Comparison of ENCODE assay signal across 16 cellular contexts in the genomic region with DNA sequence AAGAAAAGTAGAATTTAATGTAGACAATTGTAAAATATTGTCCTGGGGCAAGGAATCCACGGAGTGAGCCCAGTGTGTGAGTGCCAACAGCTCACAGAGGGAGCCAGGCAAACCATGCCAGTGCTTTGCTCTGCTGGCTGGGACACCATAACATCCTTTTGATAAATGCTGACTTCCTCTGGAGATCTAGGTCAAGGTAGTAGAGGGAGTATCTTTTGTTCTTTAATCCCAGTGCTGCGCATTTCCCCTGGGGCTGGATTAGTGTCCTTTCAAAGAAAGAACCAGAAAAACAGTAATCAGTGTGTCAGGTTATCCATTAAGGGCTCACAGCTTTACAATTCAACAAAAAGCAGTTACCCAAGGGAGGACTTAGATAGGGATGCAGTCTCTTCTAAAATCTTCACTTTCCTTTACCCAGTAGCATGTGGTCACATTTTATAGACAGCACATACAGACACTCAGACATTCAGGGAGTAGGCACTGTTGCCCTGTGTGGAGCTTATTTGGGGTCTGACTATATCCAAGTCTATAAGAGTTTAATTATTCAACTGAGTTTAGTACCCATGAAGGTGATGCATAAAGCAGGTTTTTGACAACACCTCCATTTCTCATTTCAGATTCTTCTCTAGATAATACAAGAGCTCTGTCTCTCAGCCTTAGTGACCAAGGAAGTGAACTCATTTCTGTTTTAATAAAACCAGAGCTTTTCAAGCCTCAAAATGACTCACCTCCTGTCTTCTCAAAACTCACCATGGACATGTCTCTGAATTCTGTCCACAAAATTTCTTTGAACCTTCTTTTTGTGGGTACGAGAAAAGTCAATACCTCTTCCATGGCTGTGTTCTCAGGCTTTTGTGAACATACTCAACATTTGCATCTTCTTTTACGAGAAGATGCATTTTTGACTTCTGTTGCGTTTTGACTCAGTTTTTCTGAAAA.
A peak's percentile ranks its signal among the peaks of the same experiment; 100 is the strongest.
DNase-seq lines count a peak whose midpoint lies in the region; ATAC-seq, FAIRE-seq and TF ChIP-seq lines count a peak whose summit lies in the region.
"Had no signal": no experiment of that assay in that cellular context is flagged by ENCODE, and none has a peak within 500 bp of the region (broad histone marks: within the 10 kb centered on the region; RNA-seq: fewer than 3 reads in every experiment).

No MANE protein-coding gene starts in this region.

- DNase-seq in ELF-1 (ENCODE audit: low read depth, low spot score) (peak; percentile 51), NCI-H69 (lab: John Stamatoyannopoulos, UW) (peak; percentile 62), foreskin keratinocyte (peak; percentile 40 to 67), urothelium cell line (ENCODE audit: low spot score) (no peak), vagina (ENCODE audit: extremely low spot score in 2 of 2) (no peak)
- no peak for DNase-seq in CD8-positive, alpha-beta T cell
- no peak for DNase-seq in activated CD4-positive, alpha-beta T cell treated with anti-CD3 and anti-CD28 coated beads for 1 hour
- DNase-seq: activated CD4-positive, alpha-beta memory T cell treated with anti-CD3 and anti-CD28 coated beads, Interleukin-2, amount 10 ng/mL, durations not matched to agents 7 days and 5 days; activated T-cell treated with anti-CD3 and anti-CD28 coated beads, Interleukin-2, amount 50 U/mL, for 72 hours; islet precursor cell; small intestine; uterus had no signal

- POLR2A ChIA-PET in CD8-positive, alpha-beta T cell (lab: Charles Lee): no interaction called here

- no peaks in the 10 kb centered on the region for H3K36me3 ChIP-seq in CD8-positive, alpha-beta T cell (ENCODE audit: insufficient read depth, low read length)
- H3K36me3 ChIP-seq in vagina: no peaks in the 10 kb centered on the region
- H3K36me3 ChIP-seq: adrenal gland, uterus had no signal

- TF ChIP-seq CTCF in foreskin keratinocyte (conservative IDR thresholded peaks at IDR 0.05) (no peak), vagina (IDR thresholded peaks at IDR 0.05) (no peak)
- TF ChIP-seq CTCF in CD8-positive, alpha-beta T cell (IDR thresholded peaks at IDR 0.05): no peak

- H3K4me3 Mint-ChIP-seq in CD8-positive, alpha-beta T cell: no peak overlapping the region
- H3K4me3 Mint-ChIP-seq: activated CD4-positive, alpha-beta memory T cell treated with anti-CD3 and anti-CD28 coated beads, Interleukin-2, amount 10 ng/mL, durations not matched to agents 7 days and 5 days; activated T-cell treated with anti-CD3 and anti-CD28 coated beads, Interleukin-2, amount 50 U/mL, for 72 hours; stimulated activated memory B cell treated with anti-CD40 and anti-IgM and Interleukin-4, amounts not matched to agents 10 μg/mL and 1 μg/mL and 100 μg/mL, for 72 hours had no signal

- H3K9me3 ChIP-seq in CD8-positive, alpha-beta T cell (ENCODE audit: low read length): no peaks in the 10 kb centered on the region
- H3K9me3 ChIP-seq in vagina: no peaks in the 10 kb centered on the region
- H3K9me3 ChIP-seq: adrenal gland, uterus had no signal

- intact Hi-C loops in CD8-positive, alpha-beta T cell (cut with DNase I, micrococcal nuclease): no loop called here
- intact Hi-C loops in vagina (cut with DNase I): no loop called here

- no peaks in the 10 kb centered on the region for H3K27me3 ChIP-seq in foreskin keratinocyte
- no peaks in the 10 kb centered on the region for H3K27me3 ChIP-seq in CD8-positive, alpha-beta T cell (ENCODE audit: insufficient read depth, low read length)
- H3K27me3 ChIP-seq in vagina: no peaks in the 10 kb centered on the region
- H3K27me3 ChIP-seq: adrenal gland, uterus had no signal

- H3K4me3 ChIP-seq in CD8-positive, alpha-beta T cell (ENCODE audit: low read depth, low read length): no peak overlapping the region
- no peak overlapping the region for H3K4me3 ChIP-seq in vagina
- H3K4me3 ChIP-seq: adrenal gland, SK-N-MC, uterus had no signal

- H3K4me1 ChIP-seq in foreskin keratinocyte (peaks cover 18% of the 10 kb centered on the region), vagina (no peaks in the 10 kb centered on the region)
- H3K4me1 ChIP-seq in CD8-positive, alpha-beta T cell (ENCODE audit: insufficient read depth, low read length): no peaks in the 10 kb centered on the region
- H3K4me1 ChIP-seq: adrenal gland, uterus had no signal

- no peaks in the 10 kb centered on the region for H3K27me3 Mint-ChIP-seq in CD8-positive, alpha-beta T cell (ENCODE audit: low read depth)
- H3K27me3 Mint-ChIP-seq: activated CD4-positive, alpha-beta memory T cell treated with anti-CD3 and anti-CD28 coated beads, Interleukin-2, amount 10 ng/mL, durations not matched to agents 7 days and 5 days; stimulated activated memory B cell treated with anti-CD40 and anti-IgM and Interleukin-4, amounts not matched to agents 10 μg/mL and 1 μg/mL and 100 μg/mL, for 72 hours had no signal

- H3K27ac ChIP-seq in foreskin keratinocyte (no peak overlapping the region), vagina (no peak overlapping the region)
- H3K27ac ChIP-seq in CD8-positive, alpha-beta T cell (ENCODE audit: low read depth, low read length): no peak overlapping the region
- H3K27ac ChIP-seq: adrenal gland, SK-N-MC, uterus had no signal

- peak; percentile 58 for ATAC-seq in GM21390 (IDR thresholded peaks at IDR 0.05; ENCODE audit: unreplicated experiment)
- peak; percentile 65 for ATAC-seq in foreskin keratinocyte
- no peak for ATAC-seq in CD8-positive, alpha-beta T cell
- ATAC-seq: activated T-cell treated with anti-CD3 and anti-CD28 coated beads, Interleukin-2, amount 50 U/mL, for 72 hours; stimulated activated memory B cell treated with anti-CD40 and anti-IgM and Interleukin-4, amounts not matched to agents 10 μg/mL and 1 μg/mL and 100 μg/mL, for 72 hours had no signal

- CTCF ChIA-PET in CD8-positive, alpha-beta T cell (lab: Charles Lee): no interaction called here

- no peaks in the 10 kb centered on the region for H3K4me1 Mint-ChIP-seq in CD8-positive, alpha-beta T cell (ENCODE audit: low read depth)
- H3K4me1 Mint-ChIP-seq: activated CD4-positive, alpha-beta memory T cell treated with anti-CD3 and anti-CD28 coated beads, Interleukin-2, amount 10 ng/mL, durations not matched to agents 7 days and 5 days; stimulated activated memory B cell treated with anti-CD40 and anti-IgM and Interleukin-4, amounts not matched to agents 10 μg/mL and 1 μg/mL and 100 μg/mL, for 72 hours had no signal

- no peak overlapping the region for H3K27ac Mint-ChIP-seq in CD8-positive, alpha-beta T cell
- H3K27ac Mint-ChIP-seq: activated CD4-positive, alpha-beta memory T cell treated with anti-CD3 and anti-CD28 coated beads, Interleukin-2, amount 10 ng/mL, durations not matched to agents 7 days and 5 days; activated T-cell treated with anti-CD3 and anti-CD28 coated beads, Interleukin-2, amount 50 U/mL, for 72 hours; stimulated activated memory B cell treated with anti-CD40 and anti-IgM and Interleukin-4, amounts not matched to agents 10 μg/mL and 1 μg/mL and 100 μg/mL, for 72 hours had no signal

- no peak for FAIRE-seq in urothelium cell line (lab: Jason Lieb, UNC)
- FAIRE-seq: small intestine had no signal

- H3K36me3 Mint-ChIP-seq in CD8-positive, alpha-beta T cell: no peaks in the 10 kb centered on the region
- H3K36me3 Mint-ChIP-seq: stimulated activated memory B cell treated with anti-CD40 and anti-IgM and Interleukin-4, amounts not matched to agents 10 μg/mL and 1 μg/mL and 100 μg/mL, for 72 hours had no signal

- peaks cover 10% of the 10 kb centered on the region for H3K9me3 Mint-ChIP-seq in CD8-positive, alpha-beta T cell

- no peak for TF ChIP-seq POLR2A in vagina (IDR thresholded peaks at IDR 0.05)

Comparison
In these comparisons a context has a peak if more than half of its experiments do, and no peak if none do; other contexts are left out.
1. DNase-seq: peak in ELF-1 (single experiment), NCI-H69 (single experiment) and foreskin keratinocyte (2 of 2); none in CD8-positive, alpha-beta T cell (0 of 7), urothelium cell line (single experiment), activated CD4-positive, alpha-beta T cell treated with anti-CD3 and anti-CD28 coated beads for 1 hour (single experiment) and vagina (0 of 2).